In the genomic region with DNA sequence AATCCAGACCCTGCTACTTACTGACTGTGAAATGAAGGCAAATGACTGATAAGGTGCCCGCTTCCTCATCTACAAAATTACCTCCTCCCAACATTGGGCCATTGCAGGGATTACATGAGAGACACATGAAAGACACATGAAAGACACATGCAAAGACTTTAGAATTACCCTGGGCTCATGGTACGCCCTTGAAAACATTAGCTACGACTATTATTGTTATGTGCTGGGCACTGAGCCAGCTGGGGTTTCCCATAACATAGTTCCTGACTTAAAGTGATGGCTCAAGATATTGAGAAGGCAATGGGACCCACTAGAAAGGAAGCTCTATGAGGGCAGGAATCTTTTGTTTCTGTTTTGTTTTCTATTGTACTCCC, we compare ENCODE assay signal across 23 cellular contexts. TPM values are rescaled to one million over a fixed set of nuclear protein-coding genes. Genes with fewer than 3 reads are reported as not detected.
"Had no signal": no experiment of that assay in that cellular context is flagged by ENCODE, and none has a peak within 500 bp of the region (broad histone marks: within the 10 kb centered on the region; RNA-seq: fewer than 3 reads in every experiment).

No MANE protein-coding gene starts in this region.

- H3K27ac ChIP-seq: left ventricle myocardium inferior, ovary, prostate gland, skin epidermis, suprapubic skin, thoracic aorta, tibial artery, upper lobe of right lung had no signal

- FAIRE-seq: urothelium cell line had no signal

- H3K4me1 ChIP-seq: left ventricle myocardium inferior, prostate gland, suprapubic skin, tibial artery, upper lobe of right lung had no signal

- H3K9me3 Mint-ChIP-seq: natural killer cell treated with Interleukin-12 subunit alpha and Interleukin-12 subunit beta and Interleukin-15 and Interleukin-18, amount 100 ng/mL, for 72 hours; stimulated activated effector memory CD8-positive, alpha-beta T cell treated with anti-CD3 and anti-CD28 coated beads, Interleukin-12 subunit alpha, Interleukin-12 subunit beta, amount 100 ng/mL, for 72 hours; stimulated activated naive CD8-positive, alpha-beta T cell treated with anti-CD3 and anti-CD28 coated beads, Interleukin-15, Interleukin-2, amounts not matched to agents 100 ng/mL and 50 ng/mL, for 24 hours had no signal

- H3K27me3 ChIP-seq: ovary, suprapubic skin, tibial artery, upper lobe of right lung had no signal

- H3K4me3 ChIP-seq: left ventricle myocardium inferior, lung, mucosa of descending colon, ovary, prostate gland, skin epidermis, suprapubic skin, thoracic aorta, tibial artery, upper lobe of right lung had no signal

- ATAC-seq: mucosa of descending colon; naive thymus-derived CD4-positive, alpha-beta T cell; right cardiac atrium; stimulated activated effector memory CD8-positive, alpha-beta T cell treated with anti-CD3 and anti-CD28 coated beads, Interleukin-12 subunit alpha, Interleukin-12 subunit beta, amount 100 ng/mL, for 72 hours; upper lobe of right lung had no signal

- H3K27ac Mint-ChIP-seq: memory B cell; natural killer cell treated with Interleukin-12 subunit alpha and Interleukin-12 subunit beta and Interleukin-15 and Interleukin-18, amount 100 ng/mL, for 72 hours; stimulated activated effector memory CD8-positive, alpha-beta T cell treated with anti-CD3 and anti-CD28 coated beads, Interleukin-12 subunit alpha, Interleukin-12 subunit beta, amount 100 ng/mL, for 72 hours; stimulated activated naive CD8-positive, alpha-beta T cell treated with anti-CD3 and anti-CD28 coated beads, Interleukin-15, Interleukin-2, amounts not matched to agents 100 ng/mL and 50 ng/mL, for 24 hours had no signal

- H3K36me3 Mint-ChIP-seq: memory B cell; naive thymus-derived CD4-positive, alpha-beta T cell; natural killer cell treated with Interleukin-12 subunit alpha and Interleukin-12 subunit beta and Interleukin-15 and Interleukin-18, amount 100 ng/mL, for 72 hours; stimulated activated effector memory CD8-positive, alpha-beta T cell treated with anti-CD3 and anti-CD28 coated beads, Interleukin-12 subunit alpha, Interleukin-12 subunit beta, amount 100 ng/mL, for 72 hours had no signal

- H3K4me3 Mint-ChIP-seq: memory B cell; naive thymus-derived CD4-positive, alpha-beta T cell; natural killer cell treated with Interleukin-12 subunit alpha and Interleukin-12 subunit beta and Interleukin-15 and Interleukin-18, amount 100 ng/mL, for 72 hours; stimulated activated effector memory CD8-positive, alpha-beta T cell treated with anti-CD3 and anti-CD28 coated beads, Interleukin-12 subunit alpha, Interleukin-12 subunit beta, amount 100 ng/mL, for 72 hours; stimulated activated naive CD8-positive, alpha-beta T cell treated with anti-CD3 and anti-CD28 coated beads, Interleukin-15, Interleukin-2, amounts not matched to agents 100 ng/mL and 50 ng/mL, for 24 hours had no signal

- H3K4me1 Mint-ChIP-seq: memory B cell; stimulated activated effector memory CD8-positive, alpha-beta T cell treated with anti-CD3 and anti-CD28 coated beads, Interleukin-12 subunit alpha, Interleukin-12 subunit beta, amount 100 ng/mL, for 72 hours had no signal

- H3K9me3 ChIP-seq: ovary, prostate gland, suprapubic skin, thoracic aorta, tibial artery, upper lobe of right lung had no signal

- H3K27me3 Mint-ChIP-seq: memory B cell; stimulated activated naive CD8-positive, alpha-beta T cell treated with anti-CD3 and anti-CD28 coated beads, Interleukin-15, Interleukin-2, amounts not matched to agents 100 ng/mL and 50 ng/mL, for 24 hours had no signal

- DNase-seq: left ventricle myocardium inferior; midbrain; mucosa of descending colon; naive thymus-derived CD4-positive, alpha-beta T cell; ovary; posterior cingulate gyrus; retina; right cardiac atrium; stimulated activated CD4-positive, alpha-beta T cell treated with anti-CD3 and anti-CD28 coated beads, Interleukin-4, amount 100 ng/mL, for 24 hours; stimulated activated naive CD4-positive, alpha-beta T cell; tibial artery; trophoblast cell; upper lobe of right lung had no signal

- H3K36me3 ChIP-seq: left ventricle myocardium inferior, ovary, prostate gland, suprapubic skin, thoracic aorta, tibial artery, upper lobe of right lung had no signal

RNA-seq across cellular contexts. Expression of a gene that starts 43.7 kb away (rescaled TPM):
- total RNA-seq: naive thymus-derived CD4-positive, alpha-beta T cell; natural killer cell treated with Interleukin-12 subunit alpha and Interleukin-12 subunit beta and Interleukin-15 and Interleukin-18, amount 100 ng/mL, for 72 hours had no signal
- polyA plus RNA-seq: naive thymus-derived CD4-positive, alpha-beta T cell had no signal
